8 cellular contexts compared by ENCODE assay signal in the genomic region with DNA sequence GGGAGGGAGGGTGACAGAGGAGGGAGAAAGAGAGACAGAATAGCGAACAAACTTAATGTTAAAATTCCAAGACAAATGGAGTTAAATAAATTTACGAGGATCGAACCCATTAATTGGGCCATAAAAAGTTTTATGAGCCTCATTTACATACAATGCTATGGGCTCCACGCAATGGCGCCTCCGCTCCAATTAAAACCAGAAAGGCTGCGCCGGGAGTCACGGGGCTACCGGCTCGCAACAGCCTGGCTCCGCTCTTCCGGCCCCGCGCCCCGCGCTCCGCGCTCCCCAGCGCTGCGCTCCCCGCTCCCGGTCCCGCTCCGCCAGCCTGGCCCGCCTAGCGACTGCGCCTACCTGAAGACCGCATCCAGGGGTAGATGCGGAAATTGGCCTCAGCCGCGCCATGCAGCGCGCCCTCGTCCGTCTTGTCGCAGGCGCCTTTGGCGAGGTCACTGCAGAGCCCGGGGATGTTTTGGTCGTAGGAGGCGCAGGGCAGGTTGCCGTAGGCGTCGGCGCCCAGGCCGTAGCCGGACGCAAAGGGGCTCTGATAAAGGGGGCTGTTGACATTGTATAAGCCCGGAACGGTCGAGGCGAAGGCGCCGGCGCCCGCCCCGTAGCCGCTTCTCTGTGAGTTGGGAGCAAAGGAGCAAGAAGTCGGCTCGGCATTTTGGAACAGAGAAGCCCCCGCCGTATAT. TPM values are rescaled to one million over a fixed set of nuclear protein-coding genes. Genes with fewer than 3 reads are reported as not detected.
A peak's percentile ranks its signal among the peaks of the same experiment; 100 is the strongest.
DNase-seq lines count a peak whose midpoint lies in the region; ATAC-seq and TF ChIP-seq lines count a peak whose summit lies in the region.

No MANE protein-coding gene starts in this region.

- DNase-seq in GM12864 (ENCODE audit: low read depth) (no peak), Peyer's patch (peak; percentile 15 to 78 (median 69)), esophagus squamous epithelium (lab: John Stamatoyannopoulos, UW) (no peak), sciatic nerve (ENCODE audit: low spot score) (peak; percentile 66), GM19240 (ENCODE audit: insufficient read length, low spot score) (no peak), iPS-NIHi7 (ENCODE audit: extremely low spot score) (no peak)
- no peak for DNase-seq in stimulated activated naive CD4-positive, alpha-beta T cell treated with Interleukin-2 at 50 U/mL for 16 hours (lab: John Stamatoyannopoulos, UW)

- TF ChIP-seq POLR2A in Peyer's patch (IDR thresholded peaks at IDR 0.05), result peak; percentile 38 to 51
- TF ChIP-seq POLR2A in esophagus squamous epithelium (IDR thresholded peaks at IDR 0.05), result no peak

- H3K36me3 ChIP-seq in Peyer's patch, result no peaks in the 10 kb centered on the region
- no peaks in the 10 kb centered on the region for H3K36me3 ChIP-seq in esophagus squamous epithelium

- H3K4me3 ChIP-seq in GM12864 (ENCODE audit: low read depth, low read length) (peak overlapping the region; percentile 13), Peyer's patch (peak overlapping the region; percentile 33 to 81 (median 55)), esophagus squamous epithelium (peak overlapping the region; percentile 28 to 65 (median 44))

- H3K27ac ChIP-seq in Peyer's patch (peak overlapping the region; percentile 69 to 93 (median 84)), esophagus squamous epithelium (peak overlapping the region in 3 of 4 donors; percentile 6 to 71 (median 66))

- H3K9me3 ChIP-seq in Peyer's patch (peaks cover 0 to 7% (median 0%) of the 10 kb centered on the region in 4 donors), esophagus squamous epithelium (no peaks in the 10 kb centered on the region)

- peaks cover 3 to 55% (median 13%) of the 10 kb centered on the region in 4 donors for H3K4me1 ChIP-seq in Peyer's patch
- peaks cover 30 to 77% (median 36%) of the 10 kb centered on the region in 3 donors for H3K4me1 ChIP-seq in esophagus squamous epithelium

- intact Hi-C loops in esophagus squamous epithelium (cut with DNase I), result no loop called here
- intact Hi-C loops in sciatic nerve (cut with DNase I), result loop anchor here (10.0 kb wide), 1 partner anchor 781 kb away; no protein-coding TSS in a partner anchor

- TF ChIP-seq CTCF in GM12864 (IDR thresholded peaks at IDR 0.05; ENCODE audit: low read depth, low read length, missing control alignments) (no peak), Peyer's patch (IDR thresholded peaks at IDR 0.05) (no peak), esophagus squamous epithelium (IDR thresholded peaks at IDR 0.05) (no peak)

- 2 to 3% methylated on average over 40 to 48 of the region's 63 CpGs for WGBS in esophagus squamous epithelium, 2 donors

- ATAC-seq in sciatic nerve, result peak; percentile 8
- ATAC-seq in GM21786 (IDR thresholded peaks at IDR 0.05; ENCODE audit: unreplicated experiment), result no peak

- no peaks in the 10 kb centered on the region for H3K27me3 ChIP-seq in Peyer's patch
- H3K27me3 ChIP-seq in esophagus squamous epithelium, result peaks cover 19 to 99% (median 73%) of the 10 kb centered on the region in 4 donors

RNA-seq across cellular contexts. Expression of a gene that starts 0.5 kb away (rescaled TPM):
- total RNA-seq in Peyer's patch (10 to 100 TPM in 1 of 4 donors, 1 to 10 TPM in 3; 3.3 to 11.8 (median 5.7) TPM), esophagus squamous epithelium (under 1 TPM; 0.23 to 0.76 (median 0.48) TPM), sciatic nerve (6.2 TPM)

RNA-seq across cellular contexts. Expression of a gene that starts 3.6 kb away (rescaled TPM):
- total RNA-seq in Peyer's patch (10 to 100 TPM in 3 of 4 donors, 1 to 10 TPM in 1; 6.7 to 21.2 (median 13.9) TPM), esophagus squamous epithelium (1 to 10 TPM; 3.6 to 8.7 (median 6.6) TPM), sciatic nerve (20.9 TPM)

RNA-seq across cellular contexts. Expression of a gene that starts 8.4 kb away (rescaled TPM):
- total RNA-seq in Peyer's patch (10 to 100 TPM; 18.7 to 45.0 (median 30.7) TPM), esophagus squamous epithelium (1 to 10 TPM in 1 of 4 donors, under 1 TPM in 1, not detected in 2; 0.26 to 1.3 TPM), sciatic nerve (15.8 TPM)

RNA-seq across cellular contexts. Expression of a gene that starts 9.4 kb away (rescaled TPM):
- total RNA-seq in Peyer's patch (10 to 100 TPM; 25.7 to 71.2 (median 46.1) TPM), esophagus squamous epithelium (1 to 10 TPM in 1 of 4 donors, under 1 TPM in 1, not detected in 2; 0.57 to 1.1 TPM), sciatic nerve (7.1 TPM)

RNA-seq across cellular contexts. Expression of a gene that starts 12.5 kb away (rescaled TPM):
- total RNA-seq in Peyer's patch, result 10 to 100 TPM in 3 of 4 donors, 1 to 10 TPM in 1; 8.3 to 24.3 (median 20.1) TPM
- 1 to 10 TPM; 3.6 to 8.2 (median 6.8) TPM for total RNA-seq in esophagus squamous epithelium
- total RNA-seq in sciatic nerve, result 20.1 TPM

Comparison
In these comparisons a context has a peak if more than half of its experiments do, and no peak if none do; other contexts are left out.
1. DNase-seq: peak in Peyer's patch (3 of 3) and sciatic nerve (single experiment); none in GM12864 (single experiment), esophagus squamous epithelium (single experiment), stimulated activated naive CD4-positive, alpha-beta T cell treated with Interleukin-2 at 50 U/mL for 16 hours (single experiment), GM19240 (single experiment) and iPS-NIHi7 (single experiment).
2. POLR2A ChIP-seq: peak in Peyer's patch (2 of 2); none in esophagus squamous epithelium (0 of 4).
3. Peak in every context shown above with its lines, with median percentiles within 50 percentile points of each other: H3K4me3 ChIP-seq.